Comparison of ENCODE assay signal across 9 cellular contexts in genomic region chr3:66428733-66429132, GRCh38.
DNase-seq lines count a peak whose midpoint lies in the region; ATAC-seq and TF ChIP-seq lines count a peak whose summit lies in the region.
"Had no signal": no experiment of that assay in that cellular context is flagged by ENCODE, and none has a peak within 500 bp of the region (broad histone marks: within the 10 kb centered on the region; RNA-seq: fewer than 3 reads in every experiment).

No MANE protein-coding gene starts in this region.

- peak; percentile 3 for DNase-seq in SIG-M5 treated with dmso at 0.1 percent for 504 hours (lab: John Stamatoyannopoulos, UW; ENCODE audit: unreplicated experiment)
- no peak for DNase-seq in SIG-M5 (lab: John Stamatoyannopoulos, UW)
- DNase-seq in WTC11 (ENCODE audit: low spot score) = no peak
- DNase-seq in left ventricle myocardium inferior = peak; percentile 65
- DNase-seq in activated CD4-positive, alpha-beta T cell treated with anti-CD3 and anti-CD28 coated beads, Interleukin-2, amount 10 ng/mL, durations not matched to agents 24 days and 14 days = no peak
- no peak for DNase-seq in NCI-H1048 (lab: John Stamatoyannopoulos, UW)

- no peaks in the 10 kb centered on the region for H3K27me3 Mint-ChIP-seq in WTC11 (ENCODE audit: low read depth)
- H3K27me3 Mint-ChIP-seq in activated CD4-positive, alpha-beta T cell treated with anti-CD3 and anti-CD28 coated beads, Interleukin-2, amount 10 ng/mL, durations not matched to agents 24 days and 14 days = no peaks in the 10 kb centered on the region
- H3K27me3 Mint-ChIP-seq: B cell had no signal

- POLR2A ChIA-PET in WTC11 (lab: Charles Lee) = no interaction called here

- H3K36me3 Mint-ChIP-seq in WTC11 = peaks cover 27% of the 10 kb centered on the region
- H3K36me3 Mint-ChIP-seq in activated CD4-positive, alpha-beta T cell treated with anti-CD3 and anti-CD28 coated beads, Interleukin-2, amount 10 ng/mL, durations not matched to agents 24 days and 14 days (ENCODE audit: low read depth) = peaks cover 27% of the 10 kb centered on the region

- H3K27me3 ChIP-seq in left ventricle myocardium inferior (ENCODE audit: low read depth) = no peaks in the 10 kb centered on the region
- H3K27me3 ChIP-seq in skeletal muscle tissue (ENCODE audit: control insufficient read depth in 3 of 3, insufficient read depth in 3 of 3, low read length in 3 of 3) = no peaks in the 10 kb centered on the region

- peak overlapping the region; percentile 76 for H3K27ac Mint-ChIP-seq in WTC11
- H3K27ac Mint-ChIP-seq in activated CD4-positive, alpha-beta T cell treated with anti-CD3 and anti-CD28 coated beads, Interleukin-2, amount 10 ng/mL, durations not matched to agents 24 days and 14 days = no peak overlapping the region
- H3K27ac Mint-ChIP-seq: B cell had no signal

- ATAC-seq in WTC11 (peak; percentile 18; the same call in 1 of the 2 replicates), HG03095 (IDR thresholded peaks at IDR 0.05; ENCODE audit: unreplicated experiment) (no peak)

- H3K4me1 ChIP-seq in left ventricle myocardium inferior (peaks cover 96% of the 10 kb centered on the region), skeletal muscle tissue (ENCODE audit: control insufficient read depth in 3 of 3, insufficient read depth in 3 of 3, low read length in 3 of 3) (peaks cover 74 to 94% (median 77%) of the 10 kb centered on the region in 3 donors)

- H3K4me3 Mint-ChIP-seq in WTC11 = no peak overlapping the region
- H3K4me3 Mint-ChIP-seq in activated CD4-positive, alpha-beta T cell treated with anti-CD3 and anti-CD28 coated beads, Interleukin-2, amount 10 ng/mL, durations not matched to agents 24 days and 14 days = no peak overlapping the region
- H3K4me3 Mint-ChIP-seq: B cell had no signal

- intact Hi-C loops in left ventricle myocardium inferior (cut with micrococcal nuclease) = no loop called here
- intact Hi-C loops in activated CD4-positive, alpha-beta T cell treated with anti-CD3 and anti-CD28 coated beads, Interleukin-2, amount 10 ng/mL, durations not matched to agents 24 days and 14 days (cut with micrococcal nuclease) = no loop called here

- CTCF ChIA-PET in WTC11 (lab: Charles Lee) = interaction anchor here (1.1 kb wide), 1 partner anchor 20 kb away, joined by 11 read pairs; no protein-coding TSS in a partner anchor

- H3K9me3 ChIP-seq in left ventricle myocardium inferior (replicated peaks) (no peaks in the 10 kb centered on the region), skeletal muscle tissue (ENCODE audit: control insufficient read depth in 3 of 3, low read length in 3 of 3) (no peaks in the 10 kb centered on the region)

- H3K36me3 ChIP-seq in left ventricle myocardium inferior (no peaks in the 10 kb centered on the region), skeletal muscle tissue (ENCODE audit: control insufficient read depth in 3 of 3, insufficient read depth in 3 of 3, low read length in 3 of 3) (no peaks in the 10 kb centered on the region)

- peak overlapping the region in 2 of 3 donors; percentile 24 to 48 for H3K9ac ChIP-seq in skeletal muscle tissue (ENCODE audit: low read depth in 1 of 3, low read length in 3 of 3)

- H3K27ac ChIP-seq in left ventricle myocardium inferior (replicated peaks) = peak overlapping the region; percentile 74
- peak overlapping the region; percentile 67 for H3K27ac ChIP-seq in skeletal muscle tissue (ENCODE audit: low read depth, low read length)

- peaks cover 6% of the 10 kb centered on the region for H3K9me3 Mint-ChIP-seq in WTC11
- peaks cover 4% of the 10 kb centered on the region for H3K9me3 Mint-ChIP-seq in activated CD4-positive, alpha-beta T cell treated with anti-CD3 and anti-CD28 coated beads, Interleukin-2, amount 10 ng/mL, durations not matched to agents 24 days and 14 days

- TF ChIP-seq CTCF in WTC11 (IDR thresholded peaks at IDR 0.05) (no peak), left ventricle myocardium inferior (IDR thresholded peaks at IDR 0.05; ENCODE audit: borderline replicate concordance) (no peak)

- H3K4me3 ChIP-seq in left ventricle myocardium inferior = peak overlapping the region; percentile 10
- peak overlapping the region in 1 of 3 donors; percentile 12 for H3K4me3 ChIP-seq in skeletal muscle tissue (ENCODE audit: low read length in 3 of 3)

- peaks cover 86% of the 10 kb centered on the region for H3K4me1 Mint-ChIP-seq in WTC11
- H3K4me1 Mint-ChIP-seq in activated CD4-positive, alpha-beta T cell treated with anti-CD3 and anti-CD28 coated beads, Interleukin-2, amount 10 ng/mL, durations not matched to agents 24 days and 14 days = peaks cover 32% of the 10 kb centered on the region
- H3K4me1 Mint-ChIP-seq: B cell had no signal

TF ChIP-seq in WTC11, 78 proteins besides CTCF, POLR2A, EP300 and RAD21:
- TF ChIP-seq USF1 (CRISPR knock-in tag; IDR thresholded peaks at IDR 0.05) = no peak

Comparison
In these comparisons a context has a peak if more than half of its experiments do, and no peak if none do; other contexts are left out.
1. DNase-seq: peak in SIG-M5 treated with dmso at 0.1 percent for 504 hours (single experiment) and left ventricle myocardium inferior (single experiment); none in SIG-M5 (single experiment), WTC11 (single experiment), activated CD4-positive, alpha-beta T cell treated with anti-CD3 and anti-CD28 coated beads, Interleukin-2, amount 10 ng/mL, durations not matched to agents 24 days and 14 days (single experiment) and NCI-H1048 (single experiment).